In genomic region chr1:212792396-212792908, GRCh38 we compare ENCODE assay signal across 8 cellular contexts. TPM values are rescaled to one million over a fixed set of nuclear protein-coding genes. Genes with fewer than 3 reads are reported as not detected.
DNase-seq lines count a peak whose midpoint lies in the region; ATAC-seq and TF ChIP-seq lines count a peak whose summit lies in the region.

No MANE protein-coding gene starts in this region.

- H3K79me2 ChIP-seq in Karpas-422 (ENCODE audit: low read length), result peaks cover 65% of the 10 kb centered on the region

- H3K4me3 ChIP-seq in AG09309 (ENCODE audit: control insufficient read depth, low read depth, low read length) (peak overlapping the region; percentile 87), Karpas-422 (ENCODE audit: low read length) (peak overlapping the region; percentile 83)

- peak overlapping the region; percentile 5 to 97 (median 90) for H3K27ac Mint-ChIP-seq in naive B cell

- no peaks in the 10 kb centered on the region for H3K9me3 ChIP-seq in Karpas-422 (ENCODE audit: low read length)

- peak overlapping the region; percentile 89 for H3K27ac ChIP-seq in Karpas-422 (ENCODE audit: low read length)
- H3K27ac ChIP-seq in cingulate gyrus (ENCODE audit: low read depth, low read length), result peak overlapping the region; percentile 97

- H3K4me2 ChIP-seq in Karpas-422 (ENCODE audit: low read depth, low read length, poor library complexity, severe bottlenecking), result peak overlapping the region; percentile 91

- H3K9me3 Mint-ChIP-seq in naive B cell, result peaks cover 0 to 5% (median 2%) of the 10 kb centered on the region in 7 donors

- no peak for TF ChIP-seq CTCF in AG09309 (IDR thresholded peaks at IDR 0.05; ENCODE audit: control insufficient read depth, insufficient read depth, low read depth, low read length, missing control alignments)

- peaks cover 54% of the 10 kb centered on the region for H3K4me1 ChIP-seq in Karpas-422 (ENCODE audit: low read length)

- no peak for ATAC-seq in naive B cell (ENCODE audit: low read depth in 2 of 2)

- no peaks in the 10 kb centered on the region for H4K20me1 ChIP-seq in Karpas-422 (ENCODE audit: insufficient read depth, low read depth, low read length)

- H3K27me3 Mint-ChIP-seq in naive B cell, result no peaks in the 10 kb centered on the region

- peak overlapping the region; percentile 86 for H3K9ac ChIP-seq in Karpas-422 (ENCODE audit: low read length)

- no peaks in the 10 kb centered on the region for H3K27me3 ChIP-seq in Karpas-422 (ENCODE audit: low read length)

- no peaks in the 10 kb centered on the region for H3K9me2 ChIP-seq in Karpas-422 (replicated peaks; ENCODE audit: insufficient read depth, low read length)

- DNase-seq in AG09309 (ENCODE audit: low read depth) (no peak), Karpas-422 (peak; percentile 52), naive B cell (no peak), UCSD-AML1 (lab: John Stamatoyannopoulos, UW; ENCODE audit: unreplicated experiment) (no peak), NCI-H1048 (lab: John Stamatoyannopoulos, UW) (no peak), kidney tubule cell (ENCODE audit: low spot score) (no peak), globus pallidus (ENCODE audit: low spot score) (no peak)

- H3K4me3 Mint-ChIP-seq in naive B cell, result peak overlapping the region; percentile 60 to 99 (median 98)

- peak overlapping the region; percentile 67; the same call in 1 of the 2 replicates for H2AFZ ChIP-seq in Karpas-422 (ENCODE audit: low read length)

- peaks cover 5 to 8% of the 10 kb centered on the region in 2 donors for H3K36me3 Mint-ChIP-seq in naive B cell

- H3K4me1 Mint-ChIP-seq in naive B cell, result peaks cover 29 to 75% (median 31%) of the 10 kb centered on the region in 3 donors

- peaks cover 17% of the 10 kb centered on the region for H3K36me3 ChIP-seq in Karpas-422 (ENCODE audit: insufficient read depth, low read length)

RNA-seq across cellular contexts. Expression of gene TATDN3, which starts 0.8 kb away (rescaled TPM):
- total RNA-seq in Karpas-422 (2014; rRNA removed; shearing (Covaris generic); ENCODE audit: low replicate concordance), result 34.1 and 47.6 TPM in 2 replicates
- polyA plus RNA-seq in naive B cell (ENCODE audit: low read depth in 6 of 6), result 10 to 100 TPM; 38.3 to 50.6 (median 41.9) TPM

RNA-seq across cellular contexts. Expression of gene NSL1, which starts 0.9 kb away (rescaled TPM):
- total RNA-seq in Karpas-422 (2014; rRNA removed; shearing (Covaris generic); ENCODE audit: low replicate concordance), result 64.0 and 65.9 TPM in 2 replicates
- polyA plus RNA-seq in naive B cell (ENCODE audit: low read depth in 6 of 6), result 100 to 1,000 TPM in 1 of 6 donors, 10 to 100 TPM in 5; 72.1 to 103 (median 81.0) TPM

RNA-seq across cellular contexts. Expression of gene SPATA45, which starts 55.0 kb away (rescaled TPM):
- total RNA-seq in Karpas-422 (2014; rRNA removed; shearing (Covaris generic); ENCODE audit: low replicate concordance), result not detected in 2 replicates
- polyA plus RNA-seq in naive B cell (ENCODE audit: low read depth in 6 of 6), result not detected
